ENCODE assay signal across 8 cellular contexts in the genomic region with DNA sequence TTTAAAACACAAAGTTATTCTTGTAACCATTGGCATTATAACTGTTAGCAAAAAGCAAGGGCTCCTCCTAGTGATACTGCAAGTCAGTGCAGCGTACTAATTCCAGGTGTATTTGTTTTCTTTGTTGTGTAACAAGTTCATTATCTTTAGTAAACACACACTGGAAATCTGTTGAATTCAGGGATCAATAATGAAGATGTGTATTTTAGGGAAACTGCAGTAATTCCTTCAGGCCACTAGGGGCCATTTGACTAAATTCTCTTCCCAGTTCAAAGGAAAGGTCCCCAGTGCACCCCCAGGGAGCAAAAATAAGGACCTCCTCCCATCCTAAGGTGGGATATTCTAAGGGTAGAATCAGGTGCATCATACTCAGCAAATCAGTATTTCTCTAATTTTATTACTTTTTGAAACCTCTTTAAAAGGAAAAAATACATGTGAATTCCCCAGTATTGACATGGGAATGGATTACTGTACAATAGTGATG.
DNase-seq lines count a peak whose midpoint lies in the region; ATAC-seq and TF ChIP-seq lines count a peak whose summit lies in the region.

No MANE protein-coding gene starts in this region.

- no peaks in the 10 kb centered on the region for H3K4me1 Mint-ChIP-seq in natural killer cell
- no peaks in the 10 kb centered on the region for H3K4me1 Mint-ChIP-seq in natural killer cell treated with Interleukin-12 subunit alpha and Interleukin-12 subunit beta and Interleukin-15 and Interleukin-18, amount 100 ng/mL, for 72 hours (ENCODE audit: low read depth in 2 of 2)
- H3K4me1 Mint-ChIP-seq in CD8-positive, alpha-beta memory T cell, result no peaks in the 10 kb centered on the region

- POLR2A ChIA-PET in CD8-positive, alpha-beta memory T cell (lab: Charles Lee), result no interaction called here

- no peaks in the 10 kb centered on the region for H3K79me2 ChIP-seq in hepatocyte

- no peaks in the 10 kb centered on the region for H3K27me3 ChIP-seq in hepatocyte
- no peaks in the 10 kb centered on the region for H3K27me3 ChIP-seq in CD8-positive, alpha-beta memory T cell (ENCODE audit: insufficient read depth, low read length, poor library complexity, severe bottlenecking)

- H3K4me2 ChIP-seq in hepatocyte, result no peak overlapping the region

- no peak overlapping the region for H3K4me3 ChIP-seq in hepatocyte
- no peak overlapping the region for H3K4me3 ChIP-seq in CD8-positive, alpha-beta memory T cell (ENCODE audit: low read length)

- no peaks in the 10 kb centered on the region for H3K9me3 Mint-ChIP-seq in natural killer cell
- no peaks in the 10 kb centered on the region for H3K9me3 Mint-ChIP-seq in natural killer cell treated with Interleukin-12 subunit alpha and Interleukin-12 subunit beta and Interleukin-15 and Interleukin-18, amount 100 ng/mL, for 72 hours
- peaks cover 0 to 2% (median 0%) of the 10 kb centered on the region in 5 donors for H3K9me3 Mint-ChIP-seq in CD8-positive, alpha-beta memory T cell

- intact Hi-C loops in natural killer cell (cut with micrococcal nuclease), result no loop called here

- H3K4me3 Mint-ChIP-seq in natural killer cell, result no peak overlapping the region
- H3K4me3 Mint-ChIP-seq in natural killer cell treated with Interleukin-12 subunit alpha and Interleukin-12 subunit beta and Interleukin-15 and Interleukin-18, amount 100 ng/mL, for 72 hours, result no peak overlapping the region
- H3K4me3 Mint-ChIP-seq in CD8-positive, alpha-beta memory T cell, result no peak overlapping the region

- H3K27ac ChIP-seq in hepatocyte, result no peak overlapping the region
- H3K27ac ChIP-seq in CD8-positive, alpha-beta memory T cell (ENCODE audit: low read depth, low read length), result no peak overlapping the region

- CTCF ChIA-PET in CD8-positive, alpha-beta memory T cell (lab: Charles Lee), result interaction anchor here (0.7 kb wide), 1 partner anchor 502 kb away, joined by 3 read pairs; no protein-coding TSS in a partner anchor

- TF ChIP-seq CTCF in natural killer cell (IDR thresholded peaks at IDR 0.05) (peak; percentile 15), hepatocyte (IDR thresholded peaks at IDR 0.05; ENCODE audit: poor library complexity) (peak; percentile 73)

- H3K36me3 Mint-ChIP-seq in natural killer cell, result no peaks in the 10 kb centered on the region
- H3K36me3 Mint-ChIP-seq in natural killer cell treated with Interleukin-12 subunit alpha and Interleukin-12 subunit beta and Interleukin-15 and Interleukin-18, amount 100 ng/mL, for 72 hours, result no peaks in the 10 kb centered on the region
- H3K36me3 Mint-ChIP-seq in CD8-positive, alpha-beta memory T cell, result no peaks in the 10 kb centered on the region

- H3K36me3 ChIP-seq in hepatocyte (replicated peaks; ENCODE audit: insufficient read depth, low read depth), result no peaks in the 10 kb centered on the region
- H3K36me3 ChIP-seq in CD8-positive, alpha-beta memory T cell (ENCODE audit: insufficient read depth, low read length), result no peaks in the 10 kb centered on the region

- H2AFZ ChIP-seq in hepatocyte, result no peak overlapping the region

- no peaks in the 10 kb centered on the region for H3K9me2 ChIP-seq in hepatocyte (replicated peaks; ENCODE audit: insufficient read depth)

- H3K4me1 ChIP-seq in hepatocyte (ENCODE audit: insufficient read depth), result peaks cover 20% of the 10 kb centered on the region
- no peaks in the 10 kb centered on the region for H3K4me1 ChIP-seq in CD8-positive, alpha-beta memory T cell (ENCODE audit: insufficient read depth, low read length)

- no peaks in the 10 kb centered on the region for H3K9me3 ChIP-seq in hepatocyte (ENCODE audit: low read depth)
- no peaks in the 10 kb centered on the region for H3K9me3 ChIP-seq in CD8-positive, alpha-beta memory T cell (ENCODE audit: low read length)

- DNase-seq in natural killer cell (no peak), RPMI7951 (ENCODE audit: low read depth) (peak; percentile 44), hepatocyte (ENCODE audit: low spot score) (peak; percentile 63), occipital lobe (lab: John Stamatoyannopoulos, UW) (no peak)
- no peak for DNase-seq in natural killer cell treated with Interleukin-12 subunit alpha and Interleukin-12 subunit beta and Interleukin-15 and Interleukin-18, amount 100 ng/mL, for 72 hours (ENCODE audit: low spot score)
- DNase-seq in CD8-positive, alpha-beta memory T cell, result no peak

- ATAC-seq in natural killer cell, result no peak
- no peak for ATAC-seq in natural killer cell treated with Interleukin-12 subunit alpha and Interleukin-12 subunit beta and Interleukin-15 and Interleukin-18, amount 100 ng/mL, for 72 hours
- no peak for ATAC-seq in HG03039 (IDR thresholded peaks at IDR 0.05; ENCODE audit: unreplicated experiment)
- no peak for ATAC-seq in GM18858 (IDR thresholded peaks at IDR 0.05; ENCODE audit: unreplicated experiment)

- peaks cover 6 to 34% of the 10 kb centered on the region in 2 donors for H3K27me3 Mint-ChIP-seq in natural killer cell (ENCODE audit: low read depth in 2 of 2)
- peaks cover 9 to 38% of the 10 kb centered on the region in 2 donors for H3K27me3 Mint-ChIP-seq in natural killer cell treated with Interleukin-12 subunit alpha and Interleukin-12 subunit beta and Interleukin-15 and Interleukin-18, amount 100 ng/mL, for 72 hours
- H3K27me3 Mint-ChIP-seq in CD8-positive, alpha-beta memory T cell, result peaks cover 6 to 33% of the 10 kb centered on the region in 2 donors

- H3K27ac Mint-ChIP-seq in natural killer cell, result no peak overlapping the region
- H3K27ac Mint-ChIP-seq in natural killer cell treated with Interleukin-12 subunit alpha and Interleukin-12 subunit beta and Interleukin-15 and Interleukin-18, amount 100 ng/mL, for 72 hours, result no peak overlapping the region
- no peak overlapping the region for H3K27ac Mint-ChIP-seq in CD8-positive, alpha-beta memory T cell

- 33% methylated on average over 1 of the region's 1 CpG for WGBS in hepatocyte (ENCODE audit: low lambda C conversion rate, missing lambda C conversion rate)

- H4K20me1 ChIP-seq in hepatocyte (ENCODE audit: insufficient read depth, poor library complexity, severe bottlenecking), result no peaks in the 10 kb centered on the region

Comparison
In these comparisons a context has a peak if more than half of its experiments do, and no peak if none do; other contexts are left out.
1. DNase-seq: peak in RPMI7951 (single experiment) and hepatocyte (single experiment); none in natural killer cell (single experiment), natural killer cell treated with Interleukin-12 subunit alpha and Interleukin-12 subunit beta and Interleukin-15 and Interleukin-18, amount 100 ng/mL, for 72 hours (single experiment), occipital lobe (single experiment) and CD8-positive, alpha-beta memory T cell (0 of 5).